ENCODE assay signal across 17 cellular contexts in the genomic region with DNA sequence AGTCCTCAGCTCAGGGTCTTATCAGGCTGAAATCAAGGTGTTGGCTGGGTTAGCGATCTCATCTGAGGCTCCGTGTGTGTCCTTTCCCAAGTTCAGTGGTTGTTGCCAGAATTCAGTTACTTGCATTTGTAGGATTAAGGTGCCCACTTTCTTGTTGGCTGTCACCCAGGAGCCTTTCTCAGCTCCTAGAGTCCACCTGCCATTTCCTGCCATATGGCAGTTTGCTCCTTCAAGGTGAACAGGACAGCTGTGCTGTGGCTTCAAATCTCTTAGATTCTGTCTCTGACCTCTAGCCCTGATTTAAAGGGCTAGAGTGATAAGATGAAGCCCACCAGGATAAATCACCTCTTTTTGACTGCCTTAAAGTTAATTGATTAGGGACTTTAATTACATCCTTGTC. TPM values are rescaled to one million over a fixed set of nuclear protein-coding genes. Genes with fewer than 3 reads are reported as not detected.
DNase-seq lines count a peak whose midpoint lies in the region; ATAC-seq, FAIRE-seq and TF ChIP-seq lines count a peak whose summit lies in the region.
"Had no signal": no experiment of that assay in that cellular context is flagged by ENCODE, and none has a peak within 500 bp of the region (broad histone marks: within the 10 kb centered on the region; RNA-seq: fewer than 3 reads in every experiment).

No MANE protein-coding gene starts in this region.

- H3K14ac ChIP-seq in H1 (ENCODE audit: insufficient read length) = no peak overlapping the region

- no peak for ATAC-seq in activated T-cell treated with anti-CD3 and anti-CD28 coated beads, Interleukin-2, amount 50 U/mL, for 4 hours
- no peak for ATAC-seq in GM18867 (IDR thresholded peaks at IDR 0.05; ENCODE audit: unreplicated experiment)
- ATAC-seq in GM21737 (IDR thresholded peaks at IDR 0.05; ENCODE audit: unreplicated experiment) = no peak

- no peaks in the 10 kb centered on the region for H3K9me3 Mint-ChIP-seq in Caco-2 (ENCODE audit: unreplicated experiment)
- H3K9me3 Mint-ChIP-seq in activated T-cell treated with anti-CD3 and anti-CD28 coated beads, Interleukin-2, amount 50 U/mL, for 4 hours = no peaks in the 10 kb centered on the region
- H3K9me3 Mint-ChIP-seq: T-helper 2 cell treated with Interferon-gamma antibody and Interleukin-4, amounts not matched to agents 5 μg/mL and 100 μg/mL, for 36 hours had no signal

- no TSS peak for BruUV-seq in Caco-2 (replicated peaks; lab: Mats Ljungman, UMichigan)

- no peak overlapping the region for H4K5ac ChIP-seq in H1 (ENCODE audit: insufficient read length, low read depth, low read length)

- no peak overlapping the region for H2BK5ac ChIP-seq in H1 (ENCODE audit: low read depth, low read length)

- TF ChIP-seq EP300 in H1 (IDR thresholded peaks at IDR 0.05; ENCODE audit: borderline replicate concordance in 1 of 2, low read depth in 2 of 2, low read length in 2 of 2) = no peak

- no peak overlapping the region for H3K23ac ChIP-seq in H1 (ENCODE audit: insufficient read length)

- H3K4me1 ChIP-seq in Caco-2 (no peaks in the 10 kb centered on the region; the same call in 1 of the 2 replicates), H1 (replicated peaks in 1 of 4; ENCODE audit: control insufficient read depth in 3 of 4, insufficient read depth in 4 of 4, low read length in 3 of 4) (peaks cover 0 to 14% (median 9%) of the 10 kb centered on the region in 4 experiments; a peak in 5 of 7 replicates)
- H3K4me1 ChIP-seq: BE2C had no signal

- H2AK5ac ChIP-seq in H1 (ENCODE audit: low read depth, low read length) = no peak overlapping the region

- H2BK120ac ChIP-seq in H1 (replicated peaks; ENCODE audit: low read depth, low read length) = no peak overlapping the region

- H3K9me3 ChIP-seq in Caco-2 = no peaks in the 10 kb centered on the region
- H3K9me3 ChIP-seq in H1 (ENCODE audit: insufficient read depth in 2 of 2, low read depth in 1 of 2, low read length in 1 of 2) = no peaks in the 10 kb centered on the region
- H3K9me3 ChIP-seq: BE2C, left lung, psoas muscle had no signal

- H3K23me2 ChIP-seq in H1 (ENCODE audit: low read depth, low read length) = peaks cover 6% of the 10 kb centered on the region

- peaks cover 10 to 31% of the 10 kb centered on the region in 2 experiments for H3K79me2 ChIP-seq in H1 (ENCODE audit: control insufficient read depth in 1 of 2, insufficient read depth in 2 of 2, low read length in 2 of 2)

- intact Hi-C loops in Caco-2 (cut with micrococcal nuclease; ENCODE audit: unreplicated experiment) = no loop called here

- CTCF ChIA-PET in Caco-2 (lab: Charles Lee) = interaction anchor here (1.0 to 1.3 kb wide), 2 partner anchors 28 to 209 kb away, joined by 3 to 7 read pairs; no protein-coding TSS in a partner anchor
- CTCF ChIA-PET in H1 (lab: Charles Lee; ENCODE audit: partially characterized antibody) = interaction anchor here (1.0 to 8.0 kb wide), 12 partner anchors 8 to 463 kb away, joined by 3 to 70 read pairs (median 10); partner anchors contain the start of gene SEC31B

- H3K36me3 Mint-ChIP-seq in Caco-2 (ENCODE audit: insufficient read depth, unreplicated experiment) = peaks cover 20% of the 10 kb centered on the region
- H3K36me3 Mint-ChIP-seq in activated T-cell treated with anti-CD3 and anti-CD28 coated beads, Interleukin-2, amount 50 U/mL, for 4 hours (ENCODE audit: insufficient read depth) = peaks cover 16% of the 10 kb centered on the region

- H2AFZ ChIP-seq in H1 (ENCODE audit: low read length) = peak overlapping the region; percentile 99

- H4K8ac ChIP-seq in H1 (ENCODE audit: extremely low read depth, insufficient read depth, low read length) = no peak overlapping the region

- H2BK12ac ChIP-seq in H1 (ENCODE audit: low read depth, low read length) = no peak overlapping the region

- no peak overlapping the region for H2BK20ac ChIP-seq in H1 (ENCODE audit: low read length)

- 66% methylated on average over 2 of the region's 2 CpGs; no CpG with 5 or more reads in 1 of the 2 experiments for WGBS in H1 (ENCODE audit: extremely low coverage in 1 of 2, insufficient coverage in 1 of 2, insufficient read length in 1 of 2, insufficient replicate concordance in 2 of 2, low coverage in 1 of 2, low lambda C conversion rate in 2 of 2, missing lambda C conversion rate in 1 of 2), 2 experiments

- no peak for TF ChIP-seq RAD21 in H1 (IDR thresholded peaks at IDR 0.05 in 1 of 2, conservative IDR thresholded peaks at IDR 0.05 in 1 of 2; ENCODE audit: low read depth in 2 of 2, low read length in 2 of 2)

- H3K27me3 Mint-ChIP-seq in Caco-2 (ENCODE audit: insufficient read depth, unreplicated experiment) = no peaks in the 10 kb centered on the region
- H3K27me3 Mint-ChIP-seq in activated T-cell treated with anti-CD3 and anti-CD28 coated beads, Interleukin-2, amount 50 U/mL, for 4 hours (ENCODE audit: low read depth) = no peaks in the 10 kb centered on the region

- no peak overlapping the region for H3K4me2 ChIP-seq in H1 (ENCODE audit: insufficient read depth in 1 of 2, low read depth in 2 of 2, low read length in 2 of 2)

- no peaks in the 10 kb centered on the region for H3K27me3 ChIP-seq in Caco-2 (replicated peaks; ENCODE audit: control insufficient read depth, insufficient read depth, low read length)
- H3K27me3 ChIP-seq in H1 (replicated peaks in 1 of 4; ENCODE audit: control insufficient read depth in 3 of 4, extremely low read depth in 1 of 4, insufficient read depth in 3 of 4, low read length in 3 of 4) = no peaks in the 10 kb centered on the region
- H3K27me3 ChIP-seq: BE2C, left lung had no signal

- peaks cover 2% of the 10 kb centered on the region; the same call in 1 of the 2 replicates for H3K36me3 ChIP-seq in Caco-2 (ENCODE audit: control insufficient read depth, insufficient read depth, low read length)
- H3K36me3 ChIP-seq in H1 (ENCODE audit: control insufficient read depth in 2 of 4, insufficient read depth in 4 of 4, low read length in 3 of 4) = peaks cover 6 to 23% (median 17%) of the 10 kb centered on the region in 4 experiments; a peak in 7 of 8 replicates

- peak overlapping the region; percentile 57; the same call in 1 of the 2 replicates for H3K27ac ChIP-seq in 22Rv1
- no peak overlapping the region for H3K27ac ChIP-seq in H1 (ENCODE audit: low read depth, low read length)

- no peak overlapping the region for H3K4ac ChIP-seq in H1 (replicated peaks; ENCODE audit: insufficient read length, low read depth, low read length)

- DNase-seq in Caco-2 = no peak
- peak; percentile 62 for DNase-seq in NCI-H2171 treated with DMSO at 0.1 percent for 48 hours (lab: John Stamatoyannopoulos, UW)
- no peak for DNase-seq in H1 (ENCODE audit: low read depth in 1 of 2, low spot score in 2 of 2)
- DNase-seq in activated T-cell treated with anti-CD3 and anti-CD28 coated beads, Interleukin-2, amount 50 U/mL, for 4 hours = no peak
- DNase-seq in urothelium cell line (ENCODE audit: low spot score) = no peak
- DNase-seq: activated CD4-positive, alpha-beta T cell treated with anti-CD3 and anti-CD28 coated beads for 1 hour; activated T-cell treated with anti-CD3 and anti-CD28 coated beads, Interleukin-2, amount 50 U/mL, for 1 hour; BE2C; DMS53; effector memory CD4-positive, alpha-beta T cell; left lung; psoas muscle; Right ventricle myocardium superior had no signal

- peak overlapping the region; percentile 29 for H3K4me3 Mint-ChIP-seq in Caco-2 (ENCODE audit: unreplicated experiment)
- H3K4me3 Mint-ChIP-seq in activated T-cell treated with anti-CD3 and anti-CD28 coated beads, Interleukin-2, amount 50 U/mL, for 4 hours = no peak overlapping the region
- H3K4me3 Mint-ChIP-seq: T-helper 2 cell treated with Interferon-gamma antibody and Interleukin-4, amounts not matched to agents 5 μg/mL and 100 μg/mL, for 36 hours had no signal

- H2BK15ac ChIP-seq in H1 (ENCODE audit: low read length) = no peak overlapping the region

- FAIRE-seq in H1 (lab: Jason Lieb, UNC) (no peak), urothelium cell line (lab: Jason Lieb, UNC) (no peak)

- H3K79me1 ChIP-seq in H1 (ENCODE audit: low read depth, low read length) = peaks cover 4% of the 10 kb centered on the region

- peaks cover 6 to 8% of the 10 kb centered on the region in 2 experiments for H4K20me1 ChIP-seq in H1 (replicated peaks in 1 of 2; ENCODE audit: control insufficient read depth in 1 of 2, insufficient read depth in 2 of 2, low read length in 2 of 2)

- H3K4me3 ChIP-seq in Caco-2 (ENCODE audit: low read depth, low read length) (no peak overlapping the region), H1 (ENCODE audit: extremely low read depth in 1 of 4, insufficient read depth in 2 of 4, low read depth in 3 of 4, low read length in 4 of 4) (no peak overlapping the region)

- H4K91ac ChIP-seq in H1 (replicated peaks; ENCODE audit: insufficient read length, low read length) = no peak overlapping the region

- POLR2A ChIA-PET in Caco-2 (lab: Charles Lee) (no interaction called here), H1 (lab: Charles Lee; ENCODE audit: partially characterized antibody) (interaction anchor here (1.6 kb wide), 2 partner anchors 12 to 14 kb away, joined by 5 to 7 read pairs; no protein-coding TSS in a partner anchor)

- no peaks in the 10 kb centered on the region for H3K4me1 Mint-ChIP-seq in Caco-2 (ENCODE audit: low read depth, unreplicated experiment)
- H3K4me1 Mint-ChIP-seq in activated T-cell treated with anti-CD3 and anti-CD28 coated beads, Interleukin-2, amount 50 U/mL, for 4 hours (ENCODE audit: low read depth) = peaks cover 14% of the 10 kb centered on the region

- no peak overlapping the region for H3K18ac ChIP-seq in H1 (ENCODE audit: extremely low read depth, low read length)

- no peak overlapping the region for H3K27ac Mint-ChIP-seq in Caco-2 (ENCODE audit: unreplicated experiment)
- H3K27ac Mint-ChIP-seq: T-helper 2 cell treated with Interferon-gamma antibody and Interleukin-4, amounts not matched to agents 5 μg/mL and 100 μg/mL, for 36 hours had no signal

- no peak overlapping the region for H3K56ac ChIP-seq in H1 (replicated peaks; ENCODE audit: insufficient read length, low read depth, low read length)

- no peak overlapping the region for H3K9ac ChIP-seq in H1 (replicated peaks in 1 of 4; ENCODE audit: extremely low read depth in 1 of 4, low read depth in 3 of 4, low read length in 3 of 4)

- TF ChIP-seq CTCF in 22Rv1 (IDR thresholded peaks at IDR 0.05) = no peak
- TF ChIP-seq CTCF in Caco-2 (IDR thresholded peaks at IDR 0.05; ENCODE audit: insufficient read depth in 1 of 2, low read depth in 1 of 2, low read length in 1 of 2, severe bottlenecking in 1 of 2, unreplicated experiment in 1 of 2) = no peak
- TF ChIP-seq CTCF in H1 (IDR thresholded peaks at IDR 0.05; ENCODE audit: control extremely low read depth in 1 of 3, insufficient read depth in 1 of 3, low read depth in 1 of 3, low read length in 3 of 3) = no peak

- TF ChIP-seq POLR2A in H1 (IDR thresholded peaks at IDR 0.05; ENCODE audit: control extremely low read depth in 1 of 2, low read depth in 2 of 2, low read length in 2 of 2) = no peak

RNA-seq across cellular contexts. Expression of gene HIF1AN, which starts 1.0 kb away (rescaled TPM):
- total RNA-seq in Caco-2 (2022) = 71.2 and 72.5 TPM in 2 replicates
- 59.7 and 62.8 TPM in 2 replicates for total RNA-seq in H1 (2021; fragmentation: NEBNext Ultra II Directional; extraction: Animal tissue kit (Norgen Biotek cat#: 25700))
- polyA plus RNA-seq in H1 (2011; rRNA removed) = 10.9 TPM in 2 replicates
- 9.9 TPM for polyA plus RNA-seq in H1 (2011; cell fraction: cytosol; rRNA removed)
- polyA plus RNA-seq in H1 (2011; cell fraction: nucleus; rRNA removed) = 11.4 TPM
- polyA plus RNA-seq in H1 (2012, experiment 1 of 2) = 25.2 to 37.2 TPM (median 26.7 TPM) in 4 replicates
- polyA plus RNA-seq in H1 (2012, experiment 2 of 2) = 7.9 TPM
- polyA plus RNA-seq in H1 (2013, experiment 1 of 2) = 16.0 TPM
- polyA plus RNA-seq in H1 (2013, experiment 2 of 2) = 14.6 TPM
- polyA minus RNA-seq in H1 (2011; rRNA and poly(A)+ RNA removed) = 27.8 and 29.9 TPM in 2 replicates
- polyA minus RNA-seq in H1 (2011; cell fraction: cytosol; rRNA and poly(A)+ RNA removed) = 10.2 TPM
- 25.8 TPM for polyA minus RNA-seq in H1 (2011; cell fraction: nucleus; rRNA and poly(A)+ RNA removed)
- 10 to 100 TPM; 42.8 to 52.6 (median 48.7) TPM for total RNA-seq in activated T-cell treated with anti-CD3 and anti-CD28 coated beads, Interleukin-2, amount 50 U/mL, for 4 hours

RNA-seq across cellular contexts. Expression of gene NDUFB8, which starts 5.1 kb away (rescaled TPM):
- total RNA-seq in Caco-2 (2022) = 249 and 255 TPM in 2 replicates
- 175 and 189 TPM in 2 replicates for total RNA-seq in H1 (2021; fragmentation: NEBNext Ultra II Directional; extraction: Animal tissue kit (Norgen Biotek cat#: 25700))
- polyA plus RNA-seq in H1 (2011; rRNA removed) = 445 and 455 TPM in 2 replicates
- polyA plus RNA-seq in H1 (2011; cell fraction: cytosol; rRNA removed) = 347 TPM
- polyA plus RNA-seq in H1 (2011; cell fraction: nucleus; rRNA removed) = 314 TPM
- polyA plus RNA-seq in H1 (2012, experiment 1 of 2) = 164 to 256 TPM (median 234 TPM) in 4 replicates
- 281 TPM for polyA plus RNA-seq in H1 (2012, experiment 2 of 2)
- polyA plus RNA-seq in H1 (2013, experiment 1 of 2) = 365 TPM
- 382 TPM for polyA plus RNA-seq in H1 (2013, experiment 2 of 2)
- polyA minus RNA-seq in H1 (2011; rRNA and poly(A)+ RNA removed) = 114 and 129 TPM in 2 replicates
- polyA minus RNA-seq in H1 (2011; cell fraction: cytosol; rRNA and poly(A)+ RNA removed) = 54.2 TPM
- polyA minus RNA-seq in H1 (2011; cell fraction: nucleus; rRNA and poly(A)+ RNA removed) = 72.9 TPM
- 100 to 1,000 TPM; 261 to 286 (median 280) TPM for total RNA-seq in activated T-cell treated with anti-CD3 and anti-CD28 coated beads, Interleukin-2, amount 50 U/mL, for 4 hours

RNA-seq across cellular contexts. Expression of gene SEC31B, which starts 15.1 kb away (rescaled TPM):
- total RNA-seq in Caco-2 (2022) = 5.1 and 7.0 TPM in 2 replicates
- 3.0 and 4.1 TPM in 2 replicates for total RNA-seq in H1 (2021; fragmentation: NEBNext Ultra II Directional; extraction: Animal tissue kit (Norgen Biotek cat#: 25700))
- 5.3 and 5.6 TPM in 2 replicates for polyA plus RNA-seq in H1 (2011; rRNA removed)
- 7.1 TPM for polyA plus RNA-seq in H1 (2011; cell fraction: cytosol; rRNA removed)
- 41.0 TPM for polyA plus RNA-seq in H1 (2011; cell fraction: nucleus; rRNA removed)
- polyA plus RNA-seq in H1 (2012, experiment 1 of 2) = 4.8 to 6.0 TPM (median 5.8 TPM) in 4 replicates
- polyA plus RNA-seq in H1 (2012, experiment 2 of 2) = 2.0 TPM
- 2.4 TPM for polyA plus RNA-seq in H1 (2013, experiment 1 of 2)
- polyA plus RNA-seq in H1 (2013, experiment 2 of 2) = 1.7 TPM
- 4.8 and 5.8 TPM in 2 replicates for polyA minus RNA-seq in H1 (2011; rRNA and poly(A)+ RNA removed)
- polyA minus RNA-seq in H1 (2011; cell fraction: cytosol; rRNA and poly(A)+ RNA removed) = 2.3 TPM
- polyA minus RNA-seq in H1 (2011; cell fraction: nucleus; rRNA and poly(A)+ RNA removed) = 13.5 TPM
- total RNA-seq in activated T-cell treated with anti-CD3 and anti-CD28 coated beads, Interleukin-2, amount 50 U/mL, for 4 hours = 1 to 10 TPM; 6.2 to 7.6 (median 6.9) TPM
